Comparison of ENCODE assay signal across 13 cellular contexts in genomic region chr10:110842305-110842952, GRCh38. TPM values are rescaled to one million over a fixed set of nuclear protein-coding genes. Genes with fewer than 3 reads are reported as not detected.
DNase-seq lines count a peak whose midpoint lies in the region; ATAC-seq and TF ChIP-seq lines count a peak whose summit lies in the region.
"Had no signal": no experiment of that assay in that cellular context is flagged by ENCODE, and none has a peak within 500 bp of the region (broad histone marks: within the 10 kb centered on the region; RNA-seq: fewer than 3 reads in every experiment).

No MANE protein-coding gene starts in this region.

- CTCF ChIA-PET in activated naive CD4-positive, alpha-beta T cell treated with anti-CD3 and anti-CD28 coated beads, Interleukin-2, amount 10 ng/mL, durations not matched to agents 7 days and 5 days (lab: Charles Lee) = interaction anchor here (0.7 to 1.6 kb wide), 4 partner anchors 38 to 61 kb away, joined by 3 to 5 read pairs (median 4); no protein-coding TSS in a partner anchor

- H3K9me3 ChIP-seq in MM.1S (replicated peaks; ENCODE audit: insufficient read depth, low read length) (no peaks in the 10 kb centered on the region), transverse colon (no peaks in the 10 kb centered on the region)

- peaks cover 3% of the 10 kb centered on the region for H3K9me3 Mint-ChIP-seq in activated naive CD4-positive, alpha-beta T cell treated with anti-CD3 and anti-CD28 coated beads, Interleukin-2, amount 10 ng/mL, durations not matched to agents 7 days and 5 days
- no peaks in the 10 kb centered on the region for H3K9me3 Mint-ChIP-seq in effector memory CD8-positive, alpha-beta T cell

- intact Hi-C loops in transverse colon (cut with DNase I; ENCODE audit: low total_unique reads) (no loop called here), head of caudate nucleus (cut with DNase I) (no loop called here)

- H3K36me3 ChIP-seq in MM.1S (replicated peaks; ENCODE audit: insufficient read depth, low read length) (no peaks in the 10 kb centered on the region), transverse colon (no peaks in the 10 kb centered on the region)
- H3K36me3 ChIP-seq: brain microvascular endothelial cell had no signal

- H3K27me3 Mint-ChIP-seq in activated naive CD4-positive, alpha-beta T cell treated with anti-CD3 and anti-CD28 coated beads, Interleukin-2, amount 10 ng/mL, durations not matched to agents 7 days and 5 days = peaks cover 3% of the 10 kb centered on the region
- H3K27me3 Mint-ChIP-seq in effector memory CD8-positive, alpha-beta T cell = no peaks in the 10 kb centered on the region

- H3K4me1 Mint-ChIP-seq in activated naive CD4-positive, alpha-beta T cell treated with anti-CD3 and anti-CD28 coated beads, Interleukin-2, amount 10 ng/mL, durations not matched to agents 7 days and 5 days = peaks cover 50% of the 10 kb centered on the region
- H3K4me1 Mint-ChIP-seq in effector memory CD8-positive, alpha-beta T cell (ENCODE audit: low read depth in 2 of 2) = peaks cover 40 to 48% of the 10 kb centered on the region in 2 donors

- in situ Hi-C loops in transverse colon (cut with MboI; ENCODE audit: low pct_ligation_motif_present in 1 of 4, low pct_unique_long_range_greater_than_20kb in 1 of 4, low sequenced_read_pairs in 3 of 4) = no loop called here

- WGBS in transverse colon (ENCODE audit: low coverage in 1 of 2), 2 donors = 73 to 76% methylated on average over 2 to 7 of the region's 8 CpGs

- no peaks in the 10 kb centered on the region for H3K9me2 ChIP-seq in MM.1S (replicated peaks; ENCODE audit: insufficient read depth, low read length)

- H3K4me2 ChIP-seq in MM.1S (ENCODE audit: low read depth, low read length) = peak overlapping the region; percentile 81

- peak overlapping the region; percentile 87 for H3K9ac ChIP-seq in MM.1S (ENCODE audit: low read length)
- H3K9ac ChIP-seq: GM23248 had no signal

- no peak for TF ChIP-seq CTCF in MM.1S (IDR thresholded peaks at IDR 0.05; ENCODE audit: low read length)
- TF ChIP-seq CTCF in transverse colon (IDR thresholded peaks at IDR 0.05) = no peak

- TF ChIP-seq EP300 in transverse colon (IDR thresholded peaks at IDR 0.05; ENCODE audit: low read depth) = no peak

- H3K27me3 ChIP-seq in MM.1S (replicated peaks; ENCODE audit: insufficient read depth, low read length) (no peaks in the 10 kb centered on the region), transverse colon (no peaks in the 10 kb centered on the region)
- H3K27me3 ChIP-seq: brain microvascular endothelial cell had no signal

- peak overlapping the region; percentile 29; the same call in 1 of the 2 replicates for H2AFZ ChIP-seq in MM.1S (ENCODE audit: low read length)
- H2AFZ ChIP-seq: GM23248 had no signal

- peaks cover 25% of the 10 kb centered on the region for H3F3A ChIP-seq in MM.1S (ENCODE audit: insufficient read depth, low read length)

- peaks cover 2% of the 10 kb centered on the region for H3K36me3 Mint-ChIP-seq in activated naive CD4-positive, alpha-beta T cell treated with anti-CD3 and anti-CD28 coated beads, Interleukin-2, amount 10 ng/mL, durations not matched to agents 7 days and 5 days
- H3K36me3 Mint-ChIP-seq in effector memory CD8-positive, alpha-beta T cell (ENCODE audit: insufficient read depth) = peaks cover 4% of the 10 kb centered on the region

- no peak for TF ChIP-seq POLR2A in transverse colon (IDR thresholded peaks at IDR 0.05)

- H4K20me1 ChIP-seq in MM.1S (ENCODE audit: insufficient read depth, low read length) = no peaks in the 10 kb centered on the region

- no peaks in the 10 kb centered on the region for H3K79me2 ChIP-seq in MM.1S (ENCODE audit: low read length)

- no peak for ATAC-seq in effector memory CD8-positive, alpha-beta T cell (replicated peaks)
- ATAC-seq: PC-3 had no signal

- DNase-seq in activated naive CD4-positive, alpha-beta T cell treated with anti-CD3 and anti-CD28 coated beads, Interleukin-2, amount 10 ng/mL, durations not matched to agents 7 days and 5 days = no peak
- DNase-seq in activated naive CD4-positive, alpha-beta T cell treated with Interleukin-2 at 50 U/mL for 16 hours = no peak
- DNase-seq in MM.1S = peak; percentile 54
- DNase-seq in effector memory CD8-positive, alpha-beta T cell = no peak
- peak; percentile 18 for DNase-seq in transverse colon
- DNase-seq in islet precursor cell = no peak
- no peak for DNase-seq in kidney glomerular epithelial cell (lab: John Stamatoyannopoulos, UW)
- no peak for DNase-seq in head of caudate nucleus
- DNase-seq: AML-193, brain microvascular endothelial cell, foreskin fibroblast, GM23248, PC-3 had no signal

- H3K4me1 ChIP-seq in MM.1S (ENCODE audit: low read length) (peaks cover 66% of the 10 kb centered on the region), transverse colon (peaks cover 53 to 100% (median 85%) of the 10 kb centered on the region in 4 donors)

- peak overlapping the region; percentile 52 for H3K4me3 ChIP-seq in MM.1S (ENCODE audit: low read length)
- no peak overlapping the region for H3K4me3 ChIP-seq in transverse colon
- H3K4me3 ChIP-seq: GM23248 had no signal

- peak overlapping the region; percentile 84 for H3K27ac Mint-ChIP-seq in activated naive CD4-positive, alpha-beta T cell treated with anti-CD3 and anti-CD28 coated beads, Interleukin-2, amount 10 ng/mL, durations not matched to agents 7 days and 5 days
- H3K27ac Mint-ChIP-seq in effector memory CD8-positive, alpha-beta T cell = peak overlapping the region; percentile 87 to 90

- H3K27ac ChIP-seq in MM.1S (ENCODE audit: low read length) (peak overlapping the region; percentile 99), transverse colon (peak overlapping the region; percentile 80 to 91 (median 90))
- H3K27ac ChIP-seq: brain microvascular endothelial cell, GM23248 had no signal

- no peak overlapping the region for H3K4me3 Mint-ChIP-seq in activated naive CD4-positive, alpha-beta T cell treated with anti-CD3 and anti-CD28 coated beads, Interleukin-2, amount 10 ng/mL, durations not matched to agents 7 days and 5 days
- peak overlapping the region in 1 of 2 donors; percentile 33 for H3K4me3 Mint-ChIP-seq in effector memory CD8-positive, alpha-beta T cell

RNA-seq across cellular contexts. Expression of gene PDCD4, which starts 29.3 kb away (rescaled TPM):
- 100 to 1,000 TPM in 3 of 4 donors, 10 to 100 TPM in 1; 98.3 to 724 (median 511) TPM for total RNA-seq in transverse colon

Comparison
In these comparisons a context has a peak if more than half of its experiments do, and no peak if none do; other contexts are left out.
1. DNase-seq: peak in MM.1S (single experiment) and transverse colon (single experiment); none in activated naive CD4-positive, alpha-beta T cell treated with anti-CD3 and anti-CD28 coated beads, Interleukin-2, amount 10 ng/mL, durations not matched to agents 7 days and 5 days (single experiment), activated naive CD4-positive, alpha-beta T cell treated with Interleukin-2 at 50 U/mL for 16 hours (single experiment), effector memory CD8-positive, alpha-beta T cell (0 of 3), islet precursor cell (single experiment), kidney glomerular epithelial cell (single experiment) and head of caudate nucleus (0 of 42).